25 cellular contexts compared by ENCODE assay signal in genomic region chr1:245353411-245353810, GRCh38.
"Had no signal": no experiment of that assay in that cellular context is flagged by ENCODE, and none has a peak within 500 bp of the region (broad histone marks: within the 10 kb centered on the region; RNA-seq: fewer than 3 reads in every experiment).

No MANE protein-coding gene starts in this region.

- H3K9me3 ChIP-seq: colonic mucosa, gastrocnemius medialis, left lung, right atrium auricular region, sigmoid colon, thoracic aorta, upper lobe of right lung, uterus had no signal

- H3K4me1 ChIP-seq: colonic mucosa, gastrocnemius medialis, left lung, neural progenitor cell, parathyroid adenoma, right atrium auricular region, sigmoid colon, tibial nerve, upper lobe of right lung, uterus had no signal

- H3K4me2 ChIP-seq: hepatocyte, neural progenitor cell had no signal

- H3K9ac ChIP-seq: neural progenitor cell, parathyroid adenoma had no signal

- H3K79me2 ChIP-seq: parathyroid adenoma had no signal

- H3K4me3 ChIP-seq: colonic mucosa, gastrocnemius medialis, hepatocyte, left lung, neural progenitor cell, right atrium auricular region, sigmoid colon, thoracic aorta, tibial nerve, upper lobe of right lung, uterus had no signal

- ATAC-seq: esophagus mucosa; gastrocnemius medialis; left cardiac atrium; left lung; naive thymus-derived CD4-positive, alpha-beta T cell; stimulated activated naive B cell treated with anti-CD40 and anti-IgM and Interleukin-4, amounts not matched to agents 10 μg/mL and 1 μg/mL and 100 μg/mL, for 72 hours; upper lobe of right lung had no signal

- DNase-seq: colonic mucosa; effector CD8-positive, alpha-beta T cell; endodermal cell; foreskin fibroblast; gastrocnemius medialis; head of caudate nucleus; kidney; left cardiac atrium; left lung; mesenchymal stem cell; midbrain; naive thymus-derived CD4-positive, alpha-beta T cell; sigmoid colon; stimulated activated CD4-positive, alpha-beta T cell treated with anti-CD3 and anti-CD28 coated beads, Interleukin-2, amount 100 ng/mL, for 48 hours; stimulated activated naive B cell treated with anti-CD40 and anti-IgM and Interleukin-4, amounts not matched to agents 10 μg/mL and 1 μg/mL and 100 μg/mL, for 72 hours; uterus had no signal

- H2AFZ ChIP-seq: hepatocyte, neural progenitor cell, parathyroid adenoma had no signal

- H3K27ac ChIP-seq: colonic mucosa, epithelial cell of prostate, gastrocnemius medialis, hepatocyte, left lung, neural progenitor cell, parathyroid adenoma, right atrium auricular region, sigmoid colon, thoracic aorta, tibial nerve, upper lobe of right lung, uterus had no signal

- H3K36me3 ChIP-seq: colonic mucosa, gastrocnemius medialis, left lung, neural progenitor cell, right atrium auricular region, sigmoid colon, thoracic aorta, tibial nerve, upper lobe of right lung, uterus had no signal

- H3K27me3 ChIP-seq: colonic mucosa, gastrocnemius medialis, hepatocyte, left lung, neural progenitor cell, right atrium auricular region, sigmoid colon, tibial nerve, upper lobe of right lung, uterus had no signal
